Comparison of ENCODE assay signal across 15 cellular contexts in genomic region chr5:40781843-40782409, GRCh38. TPM values are rescaled to one million over a fixed set of nuclear protein-coding genes. Genes with fewer than 3 reads are reported as not detected.
DNase-seq lines count a peak whose midpoint lies in the region; ATAC-seq and TF ChIP-seq lines count a peak whose summit lies in the region.
"Had no signal": no experiment of that assay in that cellular context is flagged by ENCODE, and none has a peak within 500 bp of the region (broad histone marks: within the 10 kb centered on the region; RNA-seq: fewer than 3 reads in every experiment).

No MANE protein-coding gene starts in this region.

- H3K9me3 Mint-ChIP-seq in activated CD8-positive, alpha-beta T cell treated with anti-CD3 and anti-CD28 coated beads for 36 hours = peaks cover 2% of the 10 kb centered on the region
- no peaks in the 10 kb centered on the region for H3K9me3 Mint-ChIP-seq in activated CD8-positive, alpha-beta T cell treated with anti-CD3 and anti-CD28 coated beads, Interleukin-2, amount 10 ng/mL, durations not matched to agents 7 days and 5 days (ENCODE audit: insufficient read depth)
- no peaks in the 10 kb centered on the region for H3K9me3 Mint-ChIP-seq in stimulated activated effector memory CD8-positive, alpha-beta T cell treated with anti-CD3 and anti-CD28 coated beads, Interleukin-12 subunit alpha, Interleukin-12 subunit beta, amount 100 ng/mL, for 72 hours
- H3K9me3 Mint-ChIP-seq: type B pancreatic cell had no signal

- H3K36me3 Mint-ChIP-seq in activated CD8-positive, alpha-beta T cell treated with anti-CD3 and anti-CD28 coated beads for 36 hours (ENCODE audit: low read depth) = peaks cover 11% of the 10 kb centered on the region
- H3K36me3 Mint-ChIP-seq in activated CD8-positive, alpha-beta T cell treated with anti-CD3 and anti-CD28 coated beads, Interleukin-2, amount 10 ng/mL, durations not matched to agents 7 days and 5 days (ENCODE audit: low read depth) = peaks cover 10% of the 10 kb centered on the region
- peaks cover 33% of the 10 kb centered on the region for H3K36me3 Mint-ChIP-seq in stimulated activated effector memory CD8-positive, alpha-beta T cell treated with anti-CD3 and anti-CD28 coated beads, Interleukin-12 subunit alpha, Interleukin-12 subunit beta, amount 100 ng/mL, for 72 hours

- no peak for DNase-seq in activated CD8-positive, alpha-beta T cell treated with anti-CD3 and anti-CD28 coated beads for 36 hours
- no peak for DNase-seq in activated CD8-positive, alpha-beta T cell treated with anti-CD3 and anti-CD28 coated beads, Interleukin-2, amount 10 ng/mL, durations not matched to agents 7 days and 5 days
- DNase-seq in foreskin fibroblast = peak; percentile 51 to 76
- DNase-seq in stimulated activated effector memory CD8-positive, alpha-beta T cell treated with anti-CD3 and anti-CD28 coated beads, Interleukin-12 subunit alpha, Interleukin-12 subunit beta, amount 100 ng/mL, for 72 hours (ENCODE audit: low spot score in 2 of 2) = no peak
- DNase-seq in T-helper 9 cell = no peak
- no peak for DNase-seq in stimulated activated CD8-positive, alpha-beta memory T cell treated with anti-CD3 and anti-CD28 coated beads, Interleukin-4, amount 100 ng/mL, for 48 hours
- DNase-seq: DND-41; naive thymus-derived CD4-positive, alpha-beta T cell; NCI-H2107; Peyer's patch had no signal

- ATAC-seq in activated CD8-positive, alpha-beta T cell treated with anti-CD3 and anti-CD28 coated beads for 36 hours = no peak
- no peak for ATAC-seq in activated CD8-positive, alpha-beta T cell treated with anti-CD3 and anti-CD28 coated beads, Interleukin-2, amount 10 ng/mL, durations not matched to agents 7 days and 5 days
- ATAC-seq in stimulated activated effector memory CD8-positive, alpha-beta T cell treated with anti-CD3 and anti-CD28 coated beads, Interleukin-12 subunit alpha, Interleukin-12 subunit beta, amount 100 ng/mL, for 72 hours = no peak
- ATAC-seq in GM21619 (IDR thresholded peaks at IDR 0.05; ENCODE audit: unreplicated experiment) = no peak
- ATAC-seq: naive thymus-derived CD4-positive, alpha-beta T cell had no signal

- H3K4me3 ChIP-seq in foreskin fibroblast (ENCODE audit: low read depth in 1 of 2, low read length in 2 of 2) = no peak overlapping the region
- H3K4me3 ChIP-seq: ascending aorta, Peyer's patch had no signal

- POLR2A ChIA-PET in activated CD8-positive, alpha-beta T cell treated with anti-CD3 and anti-CD28 coated beads for 36 hours (lab: Charles Lee) = no interaction called here
- POLR2A ChIA-PET in activated CD8-positive, alpha-beta T cell treated with anti-CD3 and anti-CD28 coated beads, Interleukin-2, amount 10 ng/mL, durations not matched to agents 7 days and 5 days (lab: Charles Lee) = no interaction called here

- H3K4me3 Mint-ChIP-seq in activated CD8-positive, alpha-beta T cell treated with anti-CD3 and anti-CD28 coated beads for 36 hours = no peak overlapping the region
- H3K4me3 Mint-ChIP-seq in activated CD8-positive, alpha-beta T cell treated with anti-CD3 and anti-CD28 coated beads, Interleukin-2, amount 10 ng/mL, durations not matched to agents 7 days and 5 days = no peak overlapping the region
- H3K4me3 Mint-ChIP-seq in stimulated activated effector memory CD8-positive, alpha-beta T cell treated with anti-CD3 and anti-CD28 coated beads, Interleukin-12 subunit alpha, Interleukin-12 subunit beta, amount 100 ng/mL, for 72 hours = no peak overlapping the region
- H3K4me3 Mint-ChIP-seq: naive thymus-derived CD4-positive, alpha-beta T cell; type B pancreatic cell had no signal

- CTCF ChIA-PET in activated CD8-positive, alpha-beta T cell treated with anti-CD3 and anti-CD28 coated beads for 36 hours (lab: Charles Lee) = interaction anchor here (1.2 kb wide), 1 partner anchor 9 kb away, joined by 3 read pairs; no protein-coding TSS in a partner anchor
- CTCF ChIA-PET in activated CD8-positive, alpha-beta T cell treated with anti-CD3 and anti-CD28 coated beads, Interleukin-2, amount 10 ng/mL, durations not matched to agents 7 days and 5 days (lab: Charles Lee) = no interaction called here

- H3K27ac Mint-ChIP-seq in activated CD8-positive, alpha-beta T cell treated with anti-CD3 and anti-CD28 coated beads for 36 hours = peak overlapping the region; percentile 15
- H3K27ac Mint-ChIP-seq in activated CD8-positive, alpha-beta T cell treated with anti-CD3 and anti-CD28 coated beads, Interleukin-2, amount 10 ng/mL, durations not matched to agents 7 days and 5 days = no peak overlapping the region
- H3K27ac Mint-ChIP-seq in stimulated activated effector memory CD8-positive, alpha-beta T cell treated with anti-CD3 and anti-CD28 coated beads, Interleukin-12 subunit alpha, Interleukin-12 subunit beta, amount 100 ng/mL, for 72 hours = peak overlapping the region; percentile 9
- H3K27ac Mint-ChIP-seq: type B pancreatic cell had no signal

- intact Hi-C loops in activated CD8-positive, alpha-beta T cell treated with anti-CD3 and anti-CD28 coated beads for 36 hours (cut with micrococcal nuclease) = no loop called here

- TF ChIP-seq CTCF in activated CD8-positive, alpha-beta T cell treated with anti-CD3 and anti-CD28 coated beads for 36 hours (IDR thresholded peaks at IDR 0.05) = no peak
- no peak for TF ChIP-seq CTCF in VCaP (conservative IDR thresholded peaks at IDR 0.05)
- TF ChIP-seq CTCF in foreskin fibroblast (IDR thresholded peaks at IDR 0.05; ENCODE audit: low read depth, low read length) = no peak

- H3K27ac ChIP-seq in VCaP = peak overlapping the region; percentile 5; the same call in 1 of the 2 replicates
- H3K27ac ChIP-seq: ascending aorta, KMS-11, Peyer's patch had no signal

- no peaks in the 10 kb centered on the region for H3K27me3 Mint-ChIP-seq in activated CD8-positive, alpha-beta T cell treated with anti-CD3 and anti-CD28 coated beads for 36 hours
- no peaks in the 10 kb centered on the region for H3K27me3 Mint-ChIP-seq in activated CD8-positive, alpha-beta T cell treated with anti-CD3 and anti-CD28 coated beads, Interleukin-2, amount 10 ng/mL, durations not matched to agents 7 days and 5 days (ENCODE audit: low read depth)
- H3K27me3 Mint-ChIP-seq: naive thymus-derived CD4-positive, alpha-beta T cell; type B pancreatic cell had no signal

- H3K4me1 Mint-ChIP-seq in activated CD8-positive, alpha-beta T cell treated with anti-CD3 and anti-CD28 coated beads for 36 hours (ENCODE audit: low read depth) = peaks cover 51% of the 10 kb centered on the region
- peaks cover 22% of the 10 kb centered on the region for H3K4me1 Mint-ChIP-seq in activated CD8-positive, alpha-beta T cell treated with anti-CD3 and anti-CD28 coated beads, Interleukin-2, amount 10 ng/mL, durations not matched to agents 7 days and 5 days (ENCODE audit: low read depth)
- peaks cover 50% of the 10 kb centered on the region for H3K4me1 Mint-ChIP-seq in stimulated activated effector memory CD8-positive, alpha-beta T cell treated with anti-CD3 and anti-CD28 coated beads, Interleukin-12 subunit alpha, Interleukin-12 subunit beta, amount 100 ng/mL, for 72 hours

RNA-seq across cellular contexts. Expression of gene PRKAA1, which starts 16.2 kb away (rescaled TPM):
- total RNA-seq in activated CD8-positive, alpha-beta T cell treated with anti-CD3 and anti-CD28 coated beads for 36 hours = 10 to 100 TPM; 33.8 to 35.2 TPM
- total RNA-seq in activated CD8-positive, alpha-beta T cell treated with anti-CD3 and anti-CD28 coated beads, Interleukin-2, amount 10 ng/mL, durations not matched to agents 7 days and 5 days = 10 to 100 TPM; 70.8 to 72.3 TPM

RNA-seq across cellular contexts. Expression of gene TTC33, which starts 26.2 kb away (rescaled TPM):
- 10 to 100 TPM; 21.4 to 21.5 TPM for total RNA-seq in activated CD8-positive, alpha-beta T cell treated with anti-CD3 and anti-CD28 coated beads for 36 hours
- 10 to 100 TPM; 13.4 to 14.0 TPM for total RNA-seq in activated CD8-positive, alpha-beta T cell treated with anti-CD3 and anti-CD28 coated beads, Interleukin-2, amount 10 ng/mL, durations not matched to agents 7 days and 5 days

RNA-seq across cellular contexts. Expression of gene RPL37, which starts 53.1 kb away (rescaled TPM):
- total RNA-seq in activated CD8-positive, alpha-beta T cell treated with anti-CD3 and anti-CD28 coated beads for 36 hours = 1,000 to 10,000 TPM; 1,914 to 1,950 TPM
- 1,000 to 10,000 TPM; 1,566 to 1,592 TPM for total RNA-seq in activated CD8-positive, alpha-beta T cell treated with anti-CD3 and anti-CD28 coated beads, Interleukin-2, amount 10 ng/mL, durations not matched to agents 7 days and 5 days

RNA-seq across cellular contexts. Expression of gene CARD6, which starts 59.2 kb away (rescaled TPM):
- 1 to 10 TPM; 1.2 to 1.4 TPM for total RNA-seq in activated CD8-positive, alpha-beta T cell treated with anti-CD3 and anti-CD28 coated beads for 36 hours
- total RNA-seq in activated CD8-positive, alpha-beta T cell treated with anti-CD3 and anti-CD28 coated beads, Interleukin-2, amount 10 ng/mL, durations not matched to agents 7 days and 5 days = 1 to 10 TPM; 3.0 to 3.4 TPM

Comparison
In these comparisons a context has a peak if more than half of its experiments do, and no peak if none do; other contexts are left out.
1. DNase-seq: peak in foreskin fibroblast (2 of 2); none in activated CD8-positive, alpha-beta T cell treated with anti-CD3 and anti-CD28 coated beads for 36 hours (single experiment), activated CD8-positive, alpha-beta T cell treated with anti-CD3 and anti-CD28 coated beads, Interleukin-2, amount 10 ng/mL, durations not matched to agents 7 days and 5 days (single experiment), stimulated activated effector memory CD8-positive, alpha-beta T cell treated with anti-CD3 and anti-CD28 coated beads, Interleukin-12 subunit alpha, Interleukin-12 subunit beta, amount 100 ng/mL, for 72 hours (0 of 2), T-helper 9 cell (single experiment) and stimulated activated CD8-positive, alpha-beta memory T cell treated with anti-CD3 and anti-CD28 coated beads, Interleukin-4, amount 100 ng/mL, for 48 hours (single experiment).